In the genomic region with DNA sequence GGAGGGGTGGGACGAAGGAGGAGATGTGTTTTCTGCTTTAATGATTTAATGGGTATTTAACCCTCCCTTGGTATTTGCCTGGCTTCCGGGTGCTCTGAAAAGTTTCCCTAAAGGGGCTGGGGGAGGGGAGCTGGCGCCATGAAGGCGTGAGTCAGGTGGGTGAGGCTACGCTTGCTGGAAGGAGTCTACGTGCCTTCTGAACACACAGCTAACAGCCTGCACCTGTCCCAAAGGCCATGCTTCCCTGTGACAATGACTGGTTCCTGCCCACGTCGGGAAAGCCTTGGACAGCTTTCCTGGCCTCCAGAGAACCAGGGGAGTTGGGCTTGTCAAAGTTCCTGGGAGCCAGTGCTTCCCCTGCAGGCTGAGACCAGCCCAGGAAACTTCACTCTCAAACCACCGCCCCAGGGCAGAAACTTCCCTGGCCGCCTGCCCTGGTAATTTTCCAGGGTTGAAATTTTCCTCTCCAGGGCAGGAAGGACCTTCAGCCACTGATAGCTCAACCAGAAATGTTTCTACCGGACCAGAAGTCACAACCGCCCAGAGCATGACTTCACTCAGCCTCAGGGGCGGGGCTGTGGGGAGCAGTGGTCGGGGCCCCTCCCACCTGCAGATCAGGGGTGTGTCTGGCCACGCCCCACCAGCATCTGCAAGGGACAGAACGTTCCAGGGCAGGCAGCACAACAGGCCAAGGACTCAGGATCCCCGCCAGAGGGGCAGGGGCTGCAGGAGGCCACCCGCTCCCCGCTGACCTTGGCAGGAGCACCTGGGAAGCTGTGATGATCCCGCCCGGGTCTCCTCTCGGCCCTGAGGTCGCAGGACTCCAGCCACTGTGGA, we compare ENCODE assay signal across 1 cellular context.
TF ChIP-seq lines count a peak whose summit lies in the region.

No MANE protein-coding gene starts in this region.

TF ChIP-seq in K562, 482 proteins besides CTCF, POLR2A, EP300 and RAD21 (continued from another document and continues in another):
- TF ChIP-seq MTA2 (IDR thresholded peaks at IDR 0.05; ENCODE audit: low read depth), result no peak
- TF ChIP-seq GTF2B (IDR thresholded peaks at IDR 0.05; ENCODE audit: extremely low read depth, insufficient read length), result no peak
- TF ChIP-seq, protein P1, sequence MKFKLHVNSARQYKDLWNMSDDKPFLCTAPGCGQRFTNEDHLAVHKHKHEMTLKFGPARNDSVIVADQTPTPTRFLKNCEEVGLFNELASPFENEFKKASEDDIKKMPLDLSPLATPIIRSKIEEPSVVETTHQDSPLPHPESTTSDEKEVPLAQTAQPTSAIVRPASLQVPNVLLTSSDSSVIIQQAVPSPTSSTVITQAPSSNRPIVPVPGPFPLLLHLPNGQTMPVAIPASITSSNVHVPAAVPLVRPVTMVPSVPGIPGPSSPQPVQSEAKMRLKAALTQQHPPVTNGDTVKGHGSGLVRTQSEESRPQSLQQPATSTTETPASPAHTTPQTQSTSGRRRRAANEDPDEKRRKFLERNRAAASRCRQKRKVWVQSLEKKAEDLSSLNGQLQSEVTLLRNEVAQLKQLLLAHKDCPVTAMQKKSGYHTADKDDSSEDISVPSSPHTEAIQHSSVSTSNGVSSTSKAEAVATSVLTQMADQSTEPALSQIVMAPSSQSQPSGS (CRISPR knock-in tag; IDR thresholded peaks at IDR 0.05), result no peak
- TF ChIP-seq ZNF431 (CRISPR knock-in tag; IDR thresholded peaks at IDR 0.05), result 0 out of 2 replicates have a peak, but pooled peaks have one; percentile 29
- TF ChIP-seq AFF1 (IDR thresholded peaks at IDR 0.05; ENCODE audit: low read depth in 1 of 2, partially characterized antibody in 2 of 2), result peak in 1 of 2 experiments; percentile 69
- 0 out of 2 replicates have a peak, but pooled peaks have one; percentile 40 for TF ChIP-seq ERF (CRISPR knock-in tag; IDR thresholded peaks at IDR 0.05)
- no peak for TF ChIP-seq THAP12 (CRISPR knock-in tag; IDR thresholded peaks at IDR 0.05)
- no peak for TF ChIP-seq ZBTB1 (CRISPR knock-in tag; IDR thresholded peaks at IDR 0.05; ENCODE audit: borderline replicate concordance, low read depth)
- TF ChIP-seq RHOXF2B (CRISPR knock-in tag; conservative IDR thresholded peaks at IDR 0.05), result no peak
- TF ChIP-seq ZNF232 (CRISPR knock-in tag; IDR thresholded peaks at IDR 0.05), result no peak
- peak; percentile 28; the same call in 1 of the 2 replicates for TF ChIP-seq CEBPG (CRISPR knock-in tag; IDR thresholded peaks at IDR 0.05)
- TF ChIP-seq CEBPG (tag; conservative IDR thresholded peaks at IDR 0.05 in 1 of 2, IDR thresholded peaks at IDR 0.05 in 1 of 2), result no peak
- peak; percentile 74 for TF ChIP-seq TAF1 (IDR thresholded peaks at IDR 0.05; ENCODE audit: control insufficient read depth, extremely low read depth, insufficient read depth, low read length, severe bottlenecking)
- no peak for TF ChIP-seq STAT5B (CRISPR knock-in tag; IDR thresholded peaks at IDR 0.05)
- TF ChIP-seq ZNF639 (CRISPR knock-in tag; conservative IDR thresholded peaks at IDR 0.05 in 1 of 2, IDR thresholded peaks at IDR 0.05 in 1 of 2), result no peak
- TF ChIP-seq ZEB2 (IDR thresholded peaks at IDR 0.05), result peak; percentile 11; the same call in 1 of the 2 replicates
- no peak for TF ChIP-seq XRCC3 (IDR thresholded peaks at IDR 0.05)
- no peak for TF ChIP-seq DDX20 (tag; IDR thresholded peaks at IDR 0.05; ENCODE audit: low read depth)
- TF ChIP-seq ETV5 (CRISPR knock-in tag; IDR thresholded peaks at IDR 0.05; ENCODE audit: low read depth), result peak; percentile 48
- no peak for TF ChIP-seq CCAR2 (IDR thresholded peaks at IDR 0.05; ENCODE audit: low read depth, low read length)
- no peak for TF ChIP-seq ZNF696 (CRISPR knock-in tag; conservative IDR thresholded peaks at IDR 0.05)
- no peak for TF ChIP-seq THRAP3 (IDR thresholded peaks at IDR 0.05; ENCODE audit: borderline replicate concordance)
- TF ChIP-seq ARID2 (IDR thresholded peaks at IDR 0.05), result no peak
- no peak for TF ChIP-seq SREBF2 (CRISPR knock-in tag; IDR thresholded peaks at IDR 0.05)
- no peak for TF ChIP-seq DIDO1 (tag; IDR thresholded peaks at IDR 0.05; ENCODE audit: low read depth)
- TF ChIP-seq POLR2AphosphoS5 (IDR thresholded peaks at IDR 0.05; ENCODE audit: control insufficient read depth, insufficient read depth, low read depth, low read length), result peak; percentile 53; the same call in 1 of the 2 replicates
- no peak for TF ChIP-seq SIN3B (IDR thresholded peaks at IDR 0.05; ENCODE audit: low read depth)
- TF ChIP-seq, protein P2, sequence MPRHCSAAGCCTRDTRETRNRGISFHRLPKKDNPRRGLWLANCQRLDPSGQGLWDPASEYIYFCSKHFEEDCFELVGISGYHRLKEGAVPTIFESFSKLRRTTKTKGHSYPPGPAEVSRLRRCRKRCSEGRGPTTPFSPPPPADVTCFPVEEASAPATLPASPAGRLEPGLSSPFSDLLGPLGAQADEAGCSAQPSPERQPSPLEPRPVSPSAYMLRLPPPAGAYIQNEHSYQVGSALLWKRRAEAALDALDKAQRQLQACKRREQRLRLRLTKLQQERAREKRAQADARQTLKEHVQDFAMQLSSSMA (CRISPR knock-in tag; IDR thresholded peaks at IDR 0.05), result no peak
- no peak; the same call in 1 of the 2 replicates for TF ChIP-seq ETV1 (tag; conservative IDR thresholded peaks at IDR 0.05; ENCODE audit: low read depth)
- TF ChIP-seq ZNF695 (CRISPR knock-in tag; IDR thresholded peaks at IDR 0.05), result no peak
- no peak for TF ChIP-seq ZFP91 (CRISPR knock-in tag; IDR thresholded peaks at IDR 0.05)
- peak; percentile 57; the same call in 1 of the 2 replicates for TF ChIP-seq CHD2 (IDR thresholded peaks at IDR 0.05; ENCODE audit: low read depth, low read length)
- TF ChIP-seq KDM2B (CRISPR knock-in tag; IDR thresholded peaks at IDR 0.05), result no peak
- TF ChIP-seq NCOA6 (IDR thresholded peaks at IDR 0.05), result no peak
- peak; percentile 34; the same call in 1 of the 2 replicates for TF ChIP-seq USF1 (CRISPR knock-in tag; IDR thresholded peaks at IDR 0.05)
- peak in 1 of 2 experiments; percentile 46; a peak in 1 of 4 replicates for TF ChIP-seq SRF (CRISPR knock-in tag; IDR thresholded peaks at IDR 0.05)
- no peak for TF ChIP-seq MXI1 (IDR thresholded peaks at IDR 0.05; ENCODE audit: low read depth, low read length)
- TF ChIP-seq SMAD4 (CRISPR knock-in tag; conservative IDR thresholded peaks at IDR 0.05), result peak; percentile 74
- no peak for TF ChIP-seq FUS (optimal IDR thresholded peaks at IDR 0.05; ENCODE audit: low read depth, low read length)
- TF ChIP-seq TSHZ1 (CRISPR knock-in tag; IDR thresholded peaks at IDR 0.05), result no peak
- TF ChIP-seq, protein P3, sequence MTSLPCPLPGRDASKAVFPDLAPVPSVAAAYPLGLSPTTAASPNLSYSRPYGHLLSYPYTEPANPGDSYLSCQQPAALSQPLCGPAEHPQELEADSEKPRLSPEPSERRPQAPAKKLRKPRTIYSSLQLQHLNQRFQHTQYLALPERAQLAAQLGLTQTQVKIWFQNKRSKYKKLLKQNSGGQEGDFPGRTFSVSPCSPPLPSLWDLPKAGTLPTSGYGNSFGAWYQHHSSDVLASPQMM (CRISPR knock-in tag; IDR thresholded peaks at IDR 0.05), result no peak
- no peak for TF ChIP-seq SMAD1 (IDR thresholded peaks at IDR 0.05; ENCODE audit: low read depth, low read length, partially characterized antibody)
- no peak for TF ChIP-seq ZNF121 (CRISPR knock-in tag; conservative IDR thresholded peaks at IDR 0.05)
- no peak for TF ChIP-seq U2AF1 (optimal IDR thresholded peaks at IDR 0.05; ENCODE audit: low read depth, low read length)
